10 cellular contexts compared by ENCODE assay signal in the genomic region with DNA sequence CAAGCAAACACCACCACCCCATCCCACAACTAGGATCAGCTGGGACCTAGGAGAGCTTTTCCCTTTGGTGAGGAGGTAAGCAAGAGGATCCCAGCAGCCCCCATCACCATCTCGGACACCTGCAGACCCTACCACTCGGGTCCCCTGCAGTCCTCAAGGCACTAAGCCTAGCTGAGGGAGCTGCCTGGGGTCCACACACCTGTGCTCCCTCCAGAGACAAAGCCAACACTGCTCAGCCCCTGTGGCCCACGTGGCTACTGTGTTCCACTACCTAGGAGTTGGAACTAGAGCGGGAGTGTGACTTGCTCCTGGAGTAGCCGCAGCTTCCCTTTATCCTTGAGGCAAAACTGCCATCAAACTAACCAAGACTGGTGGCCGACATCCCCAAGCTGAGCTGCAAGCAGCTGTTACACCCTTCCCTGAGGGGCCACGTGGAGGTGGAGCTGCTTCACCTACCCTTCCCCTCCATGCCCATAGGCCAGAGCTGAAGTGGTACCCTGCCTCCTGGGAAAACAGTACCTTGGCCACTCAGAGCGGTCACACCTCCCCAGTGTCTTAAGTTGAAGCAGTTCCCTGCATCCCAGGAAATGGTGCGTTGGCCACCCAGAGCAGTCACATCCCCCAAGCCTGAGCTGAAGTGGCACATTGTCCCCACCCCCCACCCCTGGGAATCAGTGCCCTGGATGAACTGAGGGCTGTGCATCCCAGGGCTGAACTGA.
"Had no signal": no experiment of that assay in that cellular context is flagged by ENCODE, and none has a peak within 500 bp of the region (broad histone marks: within the 10 kb centered on the region; RNA-seq: fewer than 3 reads in every experiment).

No MANE protein-coding gene starts in this region.

- H3K4me1 ChIP-seq: tibial artery had no signal

- H3K27me3 ChIP-seq: brain microvascular endothelial cell, dorsolateral prefrontal cortex, tibial artery had no signal

- H3K36me3 ChIP-seq: brain microvascular endothelial cell, tibial artery had no signal

- H3K4me3 ChIP-seq: dorsolateral prefrontal cortex, mucosa of descending colon, tibial artery had no signal

- DNase-seq: activated CD8-positive, alpha-beta T cell treated with anti-CD3 and anti-CD28 coated beads, Interleukin-2, amount 10 ng/mL, durations not matched to agents 7 days and 5 days; brain microvascular endothelial cell; hippocampal formation; mammary epithelial cell; mucosa of descending colon had no signal

- ATAC-seq: activated CD8-positive, alpha-beta T cell treated with anti-CD3 and anti-CD28 coated beads, Interleukin-2, amount 10 ng/mL, durations not matched to agents 7 days and 5 days; esophagus mucosa; mucosa of descending colon; naive thymus-derived CD8-positive, alpha-beta T cell; Right ventricle myocardium inferior had no signal

- H3K27ac ChIP-seq: brain microvascular endothelial cell, dorsolateral prefrontal cortex, tibial artery had no signal
